In the genomic region with DNA sequence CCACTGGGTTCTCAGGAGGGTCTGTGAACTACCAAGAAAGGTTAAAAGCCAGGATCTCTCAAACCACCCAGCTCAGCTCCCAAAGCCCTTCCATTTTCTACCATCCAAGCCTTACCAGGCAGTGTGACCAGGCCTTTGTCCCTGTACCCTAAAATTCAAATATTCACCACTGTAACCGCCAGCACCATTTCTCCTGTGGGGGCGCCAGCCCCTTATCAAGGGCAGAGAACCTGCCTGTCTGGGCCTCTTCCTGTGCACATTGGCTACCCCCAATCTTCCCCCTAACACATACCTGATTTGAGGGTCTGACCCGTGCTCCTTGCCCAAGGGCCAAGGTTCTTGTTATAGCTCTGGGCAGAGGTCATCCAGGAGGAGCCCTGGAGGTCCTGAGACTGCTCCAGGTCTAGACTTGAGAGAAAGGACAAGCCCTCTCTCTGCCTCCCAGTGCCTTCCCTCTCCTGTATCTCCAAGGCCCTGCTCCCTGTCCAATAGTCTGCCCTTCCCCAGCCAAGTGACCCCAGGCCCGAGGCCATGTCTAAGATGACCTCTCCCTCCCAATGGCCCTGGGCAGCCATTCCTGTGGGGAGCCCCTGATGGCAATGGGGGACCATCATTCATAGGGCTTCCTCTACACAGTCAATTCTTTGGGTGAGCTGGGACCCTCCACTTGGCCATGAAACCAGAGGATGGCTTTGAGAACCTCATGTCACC, we compare ENCODE assay signal across 1 cellular context.
TF ChIP-seq lines count a peak whose summit lies in the region.

No MANE protein-coding gene starts in this region.

TF ChIP-seq in SK-N-SH treated with all-trans-retinoic acid at 6 μM for 48 hours, 23 proteins besides CTCF, POLR2A, EP300 and RAD21 (continued from another document):
- TF ChIP-seq, protein P1, sequence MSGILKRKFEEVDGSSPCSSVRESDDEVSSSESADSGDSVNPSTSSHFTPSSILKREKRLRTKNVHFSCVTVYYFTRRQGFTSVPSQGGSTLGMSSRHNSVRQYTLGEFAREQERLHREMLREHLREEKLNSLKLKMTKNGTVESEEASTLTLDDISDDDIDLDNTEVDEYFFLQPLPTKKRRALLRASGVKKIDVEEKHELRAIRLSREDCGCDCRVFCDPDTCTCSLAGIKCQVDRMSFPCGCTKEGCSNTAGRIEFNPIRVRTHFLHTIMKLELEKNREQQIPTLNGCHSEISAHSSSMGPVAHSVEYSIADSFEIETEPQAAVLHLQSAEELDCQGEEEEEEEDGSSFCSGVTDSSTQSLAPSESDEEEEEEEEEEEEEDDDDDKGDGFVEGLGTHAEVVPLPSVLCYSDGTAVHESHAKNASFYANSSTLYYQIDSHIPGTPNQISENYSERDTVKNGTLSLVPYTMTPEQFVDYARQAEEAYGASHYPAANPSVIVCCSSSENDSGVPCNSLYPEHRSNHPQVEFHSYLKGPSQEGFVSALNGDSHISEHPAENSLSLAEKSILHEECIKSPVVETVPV (CRISPR knock-in tag; IDR thresholded peaks at IDR 0.05): no peak
